23 cellular contexts compared by ENCODE assay signal in the genomic region with DNA sequence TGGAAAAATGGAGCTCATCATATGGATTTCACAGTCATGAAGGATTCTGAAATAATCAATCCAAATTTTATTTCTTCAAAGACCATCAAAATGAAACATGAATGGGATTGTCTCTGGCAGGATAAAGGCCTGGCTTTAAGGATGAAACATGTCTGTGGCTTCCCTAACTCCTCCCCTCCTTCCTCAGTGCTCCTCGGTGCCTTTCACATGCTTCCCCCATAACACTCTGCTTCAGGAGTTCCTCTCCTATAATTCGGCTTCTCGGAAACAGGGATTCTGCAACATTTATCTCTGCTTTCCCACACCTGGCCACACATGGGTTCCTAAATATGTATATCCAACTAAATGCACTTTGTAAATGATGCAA.
DNase-seq lines count a peak whose midpoint lies in the region; ATAC-seq, FAIRE-seq and TF ChIP-seq lines count a peak whose summit lies in the region.
"Had no signal": no experiment of that assay in that cellular context is flagged by ENCODE, and none has a peak within 500 bp of the region (broad histone marks: within the 10 kb centered on the region; RNA-seq: fewer than 3 reads in every experiment).

No MANE protein-coding gene starts in this region.

- FAIRE-seq in D721Med (lab: Jason Lieb, UNC) = peak; percentile 32
- FAIRE-seq: bronchial epithelial cell, colon had no signal

- H3K9me3 ChIP-seq in OCI-LY7 (ENCODE audit: low read length) (no peaks in the 10 kb centered on the region), gastrocnemius medialis (no peaks in the 10 kb centered on the region), thyroid gland (no peaks in the 10 kb centered on the region), prostate gland (no peaks in the 10 kb centered on the region)

- POLR2A ChIA-PET in OCI-LY7 (lab: Charles Lee) = interaction anchor here (0.7 to 1.3 kb wide), 3 partner anchors 9 to 144 kb away, joined by 3 to 8 read pairs (median 3); no protein-coding TSS in a partner anchor

- H3K9me2 ChIP-seq in OCI-LY7 (ENCODE audit: insufficient read depth, low read length) = no peaks in the 10 kb centered on the region

- intact Hi-C loops in OCI-LY7 (cut with micrococcal nuclease; ENCODE audit: unreplicated experiment) (no loop called here), left ventricle myocardium superior (cut with micrococcal nuclease) (no loop called here), gastrocnemius medialis (cut with DNase I; ENCODE audit: low total_unique reads) (loop anchor here (5.0 kb wide), 1 partner anchor 147 kb away; no protein-coding TSS in a partner anchor), thyroid gland (cut with DNase I) (no loop called here), prostate gland (cut with DNase I) (no loop called here)

- H3K36me3 ChIP-seq in OCI-LY7 (ENCODE audit: insufficient read depth, low read length) = no peaks in the 10 kb centered on the region
- H3K36me3 ChIP-seq in gastrocnemius medialis = no peaks in the 10 kb centered on the region
- H3K36me3 ChIP-seq in thyroid gland = no peaks in the 10 kb centered on the region
- H3K36me3 ChIP-seq in prostate gland = no peaks in the 10 kb centered on the region

- H3K4me3 ChIP-seq in OCI-LY7 (ENCODE audit: low read depth, low read length, poor library complexity, severe bottlenecking) (no peak overlapping the region), gastrocnemius medialis (no peak overlapping the region), thyroid gland (replicated peaks in 1 of 3) (no peak overlapping the region), prostate gland (no peak overlapping the region)
- H3K4me3 ChIP-seq: GM23248 had no signal

- TF ChIP-seq CTCF in D721Med (IDR thresholded peaks at IDR 0.05; ENCODE audit: insufficient read depth, missing control alignments) = no peak
- no peak for TF ChIP-seq CTCF in OCI-LY7 (conservative IDR thresholded peaks at IDR 0.05; ENCODE audit: low read length)
- TF ChIP-seq CTCF in gastrocnemius medialis (IDR thresholded peaks at IDR 0.05 in 4 of 5, conservative IDR thresholded peaks at IDR 0.05 in 1 of 5) = no peak
- no peak for TF ChIP-seq CTCF in thyroid gland (IDR thresholded peaks at IDR 0.05)
- TF ChIP-seq CTCF in prostate gland (IDR thresholded peaks at IDR 0.05) = no peak

- H2AFZ ChIP-seq in OCI-LY7 (ENCODE audit: low read length) = peak overlapping the region; percentile 45; the same call in 1 of the 2 replicates
- H2AFZ ChIP-seq: GM23248 had no signal

- no peaks in the 10 kb centered on the region for H4K20me1 ChIP-seq in OCI-LY7 (ENCODE audit: insufficient read depth, low read length)

- no TSS peak for BruUV-seq in OCI-LY7 (replicated peaks; lab: Mats Ljungman, UMichigan)

- H3K27ac ChIP-seq in OCI-LY7 (ENCODE audit: low read depth, low read length, poor library complexity, severe bottlenecking) = no peak overlapping the region
- H3K27ac ChIP-seq in gastrocnemius medialis = peak overlapping the region; percentile 34 to 50 (median 49)
- peak overlapping the region in 1 of 3 donors; percentile 2 for H3K27ac ChIP-seq in thyroid gland
- no peak overlapping the region for H3K27ac ChIP-seq in prostate gland
- H3K27ac ChIP-seq: C4-2B, epithelial cell of prostate, GM23248 had no signal

- 85 to 89% methylated on average over 3 of the region's 3 CpGs for WGBS in thyroid gland, 2 donors
- WGBS in prostate gland = 95% methylated on average over 3 of the region's 3 CpGs

- in situ Hi-C loops in gastrocnemius medialis (cut with MboI; ENCODE audit: low sequenced_read_pairs in 4 of 4) (no loop called here), G401 (cut with HindIII; ENCODE audit: low sequenced_read_pairs) (no loop called here)

- peak overlapping the region; percentile 47; the same call in 1 of the 2 replicates for H3K4me2 ChIP-seq in OCI-LY7 (ENCODE audit: low read length)

- DNase-seq in D721Med (ENCODE audit: insufficient read length, low spot score) = no peak
- no peak for DNase-seq in OCI-LY7 (ENCODE audit: low spot score)
- DNase-seq in left ventricle myocardium superior = no peak
- DNase-seq in gastrocnemius medialis = no peak
- no peak for DNase-seq in G401 (ENCODE audit: low spot score)
- DNase-seq in thyroid gland = no peak
- no peak for DNase-seq in prostate gland (ENCODE audit: low spot score)
- DNase-seq: activated CD4-positive, alpha-beta T cell treated with anti-CD3 and anti-CD28 coated beads for 4 hours; amniotic stem cell; effector CD8-positive, alpha-beta T cell; natural killer cell; NCI-H1436; NCI-H2081 treated with DMSO at 0.1 percent for 48 hours; SHP77 treated with DMSO at 0.1 percent for 48 hours; stimulated activated naive CD4-positive, alpha-beta T cell treated with Interleukin-2 at 50 U/mL for 16 hours; T-helper 9 cell had no signal

- H3K27me3 ChIP-seq in gastrocnemius medialis = no peaks in the 10 kb centered on the region
- no peaks in the 10 kb centered on the region for H3K27me3 ChIP-seq in thyroid gland
- no peaks in the 10 kb centered on the region for H3K27me3 ChIP-seq in prostate gland (replicated peaks; ENCODE audit: insufficient read depth)

- H3K4me1 ChIP-seq in OCI-LY7 (ENCODE audit: insufficient read depth, low read length, poor library complexity, severe bottlenecking) (peaks cover 16% of the 10 kb centered on the region), gastrocnemius medialis (peaks cover 5 to 9% of the 10 kb centered on the region in 2 donors), thyroid gland (peaks cover 7 to 16% of the 10 kb centered on the region in 2 donors), prostate gland (replicated peaks) (no peaks in the 10 kb centered on the region)

- ATAC-seq in left ventricle myocardium superior (peak; percentile 22), gastrocnemius medialis (no peak)
- ATAC-seq: activated T-helper 17 cell treated with anti-CD3 and anti-CD28 coated beads, Interleukin-2, amount 50 U/mL, for 72 hours; Panc1 had no signal

- no peaks in the 10 kb centered on the region for H3K79me2 ChIP-seq in OCI-LY7 (ENCODE audit: insufficient read depth, low read depth, low read length)

- CTCF ChIA-PET in OCI-LY7 (lab: Charles Lee; ENCODE audit: unreplicated experiment) = interaction anchor here (1.0 kb wide), 1 partner anchor 10 kb away, joined by 3 read pairs; no protein-coding TSS in a partner anchor

- no peak for TF ChIP-seq POLR2A in gastrocnemius medialis (IDR thresholded peaks at IDR 0.05)
- no peak for TF ChIP-seq POLR2A in thyroid gland (IDR thresholded peaks at IDR 0.05)
- no peak for TF ChIP-seq POLR2A in prostate gland (IDR thresholded peaks at IDR 0.05)

Comparison
In these comparisons a context has a peak if more than half of its experiments do, and no peak if none do; other contexts are left out.
1. H3K27ac ChIP-seq: peak in gastrocnemius medialis (4 of 4); none in OCI-LY7 (single experiment) and prostate gland (0 of 2).